Comparison of ENCODE assay signal across 17 cellular contexts in the genomic region with DNA sequence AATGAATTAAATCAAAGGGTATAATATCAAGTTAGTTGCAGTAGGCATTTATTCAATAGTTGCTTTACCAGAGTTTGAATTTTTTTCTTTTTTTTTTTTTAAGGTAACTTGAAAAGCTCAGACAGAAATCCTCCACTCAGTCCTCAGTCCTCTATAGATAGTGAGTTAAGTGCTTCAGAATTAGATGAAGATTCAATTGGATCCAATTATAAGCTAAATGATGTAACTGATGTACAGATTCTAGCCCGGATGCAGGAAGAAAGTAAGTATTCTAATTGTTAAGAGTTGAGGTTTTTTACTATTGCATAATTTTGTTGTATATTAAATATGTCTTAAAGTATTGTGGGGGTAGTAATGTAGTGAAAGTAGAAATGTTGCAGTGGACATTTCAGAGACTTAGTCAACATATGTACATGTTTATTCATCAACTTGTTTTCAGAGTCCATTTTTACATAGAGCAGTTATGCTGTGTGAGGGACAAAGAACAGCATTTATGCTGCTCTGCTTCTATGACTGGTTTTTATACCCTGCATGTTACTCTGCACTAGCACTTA. TPM values are rescaled to one million over a fixed set of nuclear protein-coding genes. Genes with fewer than 3 reads are reported as not detected.
DNase-seq lines count a peak whose midpoint lies in the region; ATAC-seq and TF ChIP-seq lines count a peak whose summit lies in the region.
"Had no signal": no experiment of that assay in that cellular context is flagged by ENCODE, and none has a peak within 500 bp of the region (broad histone marks: within the 10 kb centered on the region; RNA-seq: fewer than 3 reads in every experiment).

No MANE protein-coding gene starts in this region.

- TF ChIP-seq CTCF in CD14-positive monocyte (IDR thresholded peaks at IDR 0.05) (no peak), WTC11 (IDR thresholded peaks at IDR 0.05) (no peak), uterus (IDR thresholded peaks at IDR 0.05) (no peak), ovary (IDR thresholded peaks at IDR 0.05) (no peak)

- H3K9me3 ChIP-seq in uterus (no peaks in the 10 kb centered on the region), ovary (no peaks in the 10 kb centered on the region)
- H3K9me3 ChIP-seq: Peyer's patch had no signal

- no peaks in the 10 kb centered on the region for H3K27me3 ChIP-seq in uterus
- H3K27me3 ChIP-seq in ovary: no peaks in the 10 kb centered on the region
- H3K27me3 ChIP-seq: Peyer's patch had no signal

- H3K36me3 Mint-ChIP-seq in CD14-positive monocyte (peaks cover 20 to 26% of the 10 kb centered on the region in 2 donors), WTC11 (peaks cover 10% of the 10 kb centered on the region)

- TF ChIP-seq POLR2A in uterus (IDR thresholded peaks at IDR 0.05) (no peak), ovary (IDR thresholded peaks at IDR 0.05) (no peak)

- no peak for DNase-seq in CD14-positive monocyte (ENCODE audit: low spot score)
- peak; percentile 15 for DNase-seq in HCEC 1CT
- DNase-seq in WTC11 (ENCODE audit: low spot score): no peak
- DNase-seq in epithelial cell of prostate (ENCODE audit: low read depth, low spot score): no peak
- DNase-seq in NCI-H1930 (lab: John Stamatoyannopoulos, UW): no peak
- DNase-seq in NCI-H187 treated with DMSO at 0.1 percent for 48 hours (lab: John Stamatoyannopoulos, UW): no peak
- DNase-seq in uterus: no peak
- no peak for DNase-seq in ovary
- DNase-seq: DMS 273 treated with DMSO at 0.1 percent for 48 hours, Kasumi-1, MV-4-11, NCI-H1417 treated with DMSO at 0.1 percent for 48 hours, NCI-H69, Peyer's patch, SHP77, SW 1271 had no signal

- peak overlapping the region; percentile 59 for H3K27ac ChIP-seq in epithelial cell of prostate
- no peak overlapping the region for H3K27ac ChIP-seq in uterus
- H3K27ac ChIP-seq in ovary: no peak overlapping the region
- H3K27ac ChIP-seq: Peyer's patch had no signal

- H3K9me3 Mint-ChIP-seq in CD14-positive monocyte: peaks cover 0 to 2% (median 0%) of the 10 kb centered on the region in 7 donors
- H3K9me3 Mint-ChIP-seq in WTC11: no peaks in the 10 kb centered on the region

- no peak for ATAC-seq in WTC11
- ATAC-seq: HepG2 had no signal

- H3K4me3 ChIP-seq in uterus (no peak overlapping the region), ovary (no peak overlapping the region)
- H3K4me3 ChIP-seq: Peyer's patch had no signal

- CTCF ChIA-PET in WTC11 (lab: Charles Lee): no interaction called here

- intact Hi-C loops in CD14-positive monocyte (cut with micrococcal nuclease): no loop called here
- intact Hi-C loops in uterus (cut with DNase I; ENCODE audit: low total_unique reads): no loop called here
- intact Hi-C loops in ovary (cut with DNase I): no loop called here

- no peaks in the 10 kb centered on the region for H3K36me3 ChIP-seq in uterus
- no peaks in the 10 kb centered on the region for H3K36me3 ChIP-seq in ovary

- H3K27me3 Mint-ChIP-seq in CD14-positive monocyte (ENCODE audit: low read depth in 3 of 3) (peaks cover 0 to 1% (median 0%) of the 10 kb centered on the region in 3 donors), WTC11 (ENCODE audit: low read depth) (no peaks in the 10 kb centered on the region)

- TF ChIP-seq EP300 in ovary (IDR thresholded peaks at IDR 0.05): no peak

- H3K27ac Mint-ChIP-seq in CD14-positive monocyte (peak overlapping the region in 4 of 7 donors; percentile 4 to 58 (median 28)), WTC11 (peak overlapping the region; percentile 73)

- H3K4me1 Mint-ChIP-seq in CD14-positive monocyte (peaks cover 37% of the 10 kb centered on the region), WTC11 (peaks cover 35% of the 10 kb centered on the region)

- POLR2A ChIA-PET in WTC11 (lab: Charles Lee): no interaction called here

- WGBS in ovary, 3 donors: 78 to 92% (median 82%) methylated on average over 1 of the region's 1 CpG

- H3K4me1 ChIP-seq in uterus: no peaks in the 10 kb centered on the region
- no peaks in the 10 kb centered on the region for H3K4me1 ChIP-seq in ovary (ENCODE audit: insufficient read depth)

- H3K4me3 Mint-ChIP-seq in CD14-positive monocyte: no peak overlapping the region
- no peak overlapping the region for H3K4me3 Mint-ChIP-seq in WTC11

TF ChIP-seq in WTC11, 78 proteins besides CTCF, POLR2A, EP300 and RAD21 (continues in another document):
- TF ChIP-seq ZNF232 (CRISPR knock-in tag; IDR thresholded peaks at IDR 0.05): no peak
- TF ChIP-seq ELF4 (CRISPR knock-in tag; IDR thresholded peaks at IDR 0.05; ENCODE audit: low read depth): no peak
- TF ChIP-seq CBFB (CRISPR knock-in tag; IDR thresholded peaks at IDR 0.05; ENCODE audit: low read depth): no peak
- TF ChIP-seq SP1 (CRISPR knock-in tag; conservative IDR thresholded peaks at IDR 0.05): no peak
- TF ChIP-seq, protein P1, sequence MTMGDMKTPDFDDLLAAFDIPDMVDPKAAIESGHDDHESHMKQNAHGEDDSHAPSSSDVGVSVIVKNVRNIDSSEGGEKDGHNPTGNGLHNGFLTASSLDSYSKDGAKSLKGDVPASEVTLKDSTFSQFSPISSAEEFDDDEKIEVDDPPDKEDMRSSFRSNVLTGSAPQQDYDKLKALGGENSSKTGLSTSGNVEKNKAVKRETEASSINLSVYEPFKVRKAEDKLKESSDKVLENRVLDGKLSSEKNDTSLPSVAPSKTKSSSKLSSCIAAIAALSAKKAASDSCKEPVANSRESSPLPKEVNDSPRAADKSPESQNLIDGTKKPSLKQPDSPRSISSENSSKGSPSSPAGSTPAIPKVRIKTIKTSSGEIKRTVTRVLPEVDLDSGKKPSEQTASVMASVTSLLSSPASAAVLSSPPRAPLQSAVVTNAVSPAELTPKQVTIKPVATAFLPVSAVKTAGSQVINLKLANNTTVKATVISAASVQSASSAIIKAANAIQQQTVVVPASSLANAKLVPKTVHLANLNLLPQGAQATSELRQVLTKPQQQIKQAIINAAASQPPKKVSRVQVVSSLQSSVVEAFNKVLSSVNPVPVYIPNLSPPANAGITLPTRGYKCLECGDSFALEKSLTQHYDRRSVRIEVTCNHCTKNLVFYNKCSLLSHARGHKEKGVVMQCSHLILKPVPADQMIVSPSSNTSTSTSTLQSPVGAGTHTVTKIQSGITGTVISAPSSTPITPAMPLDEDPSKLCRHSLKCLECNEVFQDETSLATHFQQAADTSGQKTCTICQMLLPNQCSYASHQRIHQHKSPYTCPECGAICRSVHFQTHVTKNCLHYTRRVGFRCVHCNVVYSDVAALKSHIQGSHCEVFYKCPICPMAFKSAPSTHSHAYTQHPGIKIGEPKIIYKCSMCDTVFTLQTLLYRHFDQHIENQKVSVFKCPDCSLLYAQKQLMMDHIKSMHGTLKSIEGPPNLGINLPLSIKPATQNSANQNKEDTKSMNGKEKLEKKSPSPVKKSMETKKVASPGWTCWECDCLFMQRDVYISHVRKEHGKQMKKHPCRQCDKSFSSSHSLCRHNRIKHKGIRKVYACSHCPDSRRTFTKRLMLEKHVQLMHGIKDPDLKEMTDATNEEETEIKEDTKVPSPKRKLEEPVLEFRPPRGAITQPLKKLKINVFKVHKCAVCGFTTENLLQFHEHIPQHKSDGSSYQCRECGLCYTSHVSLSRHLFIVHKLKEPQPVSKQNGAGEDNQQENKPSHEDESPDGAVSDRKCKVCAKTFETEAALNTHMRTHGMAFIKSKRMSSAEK (CRISPR knock-in tag; IDR thresholded peaks at IDR 0.05; ENCODE audit: borderline replicate concordance): no peak
- no peak for TF ChIP-seq NFATC4 (CRISPR knock-in tag; IDR thresholded peaks at IDR 0.05)
- TF ChIP-seq, protein P2, sequence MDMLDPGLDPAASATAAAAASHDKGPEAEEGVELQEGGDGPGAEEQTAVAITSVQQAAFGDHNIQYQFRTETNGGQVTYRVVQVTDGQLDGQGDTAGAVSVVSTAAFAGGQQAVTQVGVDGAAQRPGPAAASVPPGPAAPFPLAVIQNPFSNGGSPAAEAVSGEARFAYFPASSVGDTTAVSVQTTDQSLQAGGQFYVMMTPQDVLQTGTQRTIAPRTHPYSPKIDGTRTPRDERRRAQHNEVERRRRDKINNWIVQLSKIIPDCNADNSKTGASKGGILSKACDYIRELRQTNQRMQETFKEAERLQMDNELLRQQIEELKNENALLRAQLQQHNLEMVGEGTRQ (CRISPR knock-in tag; IDR thresholded peaks at IDR 0.05): no peak
- TF ChIP-seq PREB (CRISPR knock-in tag; IDR thresholded peaks at IDR 0.05; ENCODE audit: borderline replicate concordance): no peak

RNA-seq across cellular contexts. Expression of gene SLAIN2, which starts 38.3 kb away (rescaled TPM):
- polyA plus RNA-seq in CD14-positive monocyte (10 to 100 TPM; 13.9 to 17.6 TPM), ovary (100 to 1,000 TPM in 1 of 2 donors, 10 to 100 TPM in 1; 38.2 to 133 TPM)
- total RNA-seq in WTC11 (2021) (31.2 to 35.8 TPM (median 33.8 TPM) in 3 replicates), uterus (100 to 1,000 TPM in 1 of 4 donors, 10 to 100 TPM in 3; 20.0 to 120 (median 62.0) TPM), ovary (100 to 1,000 TPM in 1 of 7 donors, 10 to 100 TPM in 6; 38.4 to 127 (median 81.7) TPM)
